In genomic region chr1:101216623-101217022, GRCh38 we compare ENCODE assay signal across 22 cellular contexts.
DNase-seq lines count a peak whose midpoint lies in the region; ATAC-seq lines count a peak whose summit lies in the region.
"Had no signal": no experiment of that assay in that cellular context is flagged by ENCODE, and none has a peak within 500 bp of the region (broad histone marks: within the 10 kb centered on the region; RNA-seq: fewer than 3 reads in every experiment).

No MANE protein-coding gene starts in this region.

- no peaks in the 10 kb centered on the region for H3K36me3 Mint-ChIP-seq in stimulated activated naive B cell treated with anti-CD40 and anti-IgM and Interleukin-4, amounts not matched to agents 10 μg/mL and 1 μg/mL and 100 μg/mL, for 72 hours
- H3K36me3 Mint-ChIP-seq: IgD-negative memory B cell had no signal

- H3K4me3 Mint-ChIP-seq in stimulated activated naive B cell treated with anti-CD40 and anti-IgM and Interleukin-4, amounts not matched to agents 10 μg/mL and 1 μg/mL and 100 μg/mL, for 72 hours, result no peak overlapping the region
- H3K4me3 Mint-ChIP-seq: activated B cell treated with CpG ODN at 0.5 μM for 24 hours; activated CD8-positive, alpha-beta T cell treated with anti-CD3 and anti-CD28 coated beads for 36 hours; activated T-cell treated with anti-CD3 and anti-CD28 coated beads, Interleukin-2, amount 50 U/mL, for 4 hours; T-helper 2 cell treated with Interferon-gamma antibody and Interleukin-4, amounts not matched to agents 5 μg/mL and 100 μg/mL, for 36 hours had no signal

- peaks cover 0 to 1% of the 10 kb centered on the region in 2 donors for H3K9me3 Mint-ChIP-seq in stimulated activated naive B cell treated with anti-CD40 and anti-IgM and Interleukin-4, amounts not matched to agents 10 μg/mL and 1 μg/mL and 100 μg/mL, for 72 hours
- H3K9me3 Mint-ChIP-seq: activated B cell treated with CpG ODN at 0.5 μM for 24 hours; activated CD8-positive, alpha-beta T cell treated with anti-CD3 and anti-CD28 coated beads for 36 hours; activated T-cell treated with anti-CD3 and anti-CD28 coated beads, Interleukin-2, amount 50 U/mL, for 4 hours had no signal

- DNase-seq in COR-L47 (lab: John Stamatoyannopoulos, UW) (peak; percentile 58), DMS53 (lab: John Stamatoyannopoulos, UW) (peak; percentile 97), NCI-H748 treated with DMSO at 0.1 percent for 48 hours (lab: John Stamatoyannopoulos, UW) (peak; percentile 85), left kidney (ENCODE audit: low read depth, low spot score) (peak; percentile 80)
- DNase-seq in stimulated activated naive B cell treated with anti-CD40 and anti-IgM and Interleukin-4, amounts not matched to agents 10 μg/mL and 1 μg/mL and 100 μg/mL, for 72 hours, result no peak
- DNase-seq: activated B cell treated with CpG ODN at 0.5 μM for 24 hours; activated CD8-positive, alpha-beta T cell treated with anti-CD3 and anti-CD28 coated beads for 36 hours; activated naive CD4-positive, alpha-beta T cell treated with anti-CD3 and anti-CD28 coated beads, Interleukin-2, amount 50 U/mL, for 16 hours; activated T-cell treated with anti-CD3 and anti-CD28 coated beads, Interleukin-2, amount 50 U/mL, for 4 hours; aorta; effector memory CD4-positive, alpha-beta T cell; left colon; MM.1S; NCI-H1930; nucleus accumbens; right lobe of liver; stimulated activated CD4-positive, alpha-beta T cell treated with anti-CD3 and anti-CD28 coated beads, Interleukin-15, amount 100 ng/mL, for 24 hours; testis had no signal

- ATAC-seq in stimulated activated naive B cell treated with anti-CD40 and anti-IgM and Interleukin-4, amounts not matched to agents 10 μg/mL and 1 μg/mL and 100 μg/mL, for 72 hours (replicated peaks), result no peak
- ATAC-seq in HG03025 (IDR thresholded peaks at IDR 0.05; ENCODE audit: low FRiP score, unreplicated experiment) (no peak), GM19328 (IDR thresholded peaks at IDR 0.05; ENCODE audit: unreplicated experiment) (no peak)
- ATAC-seq: activated CD8-positive, alpha-beta T cell treated with anti-CD3 and anti-CD28 coated beads for 36 hours; activated T-cell treated with anti-CD3 and anti-CD28 coated beads, Interleukin-2, amount 50 U/mL, for 4 hours; left colon had no signal

- H3K27me3 Mint-ChIP-seq in stimulated activated naive B cell treated with anti-CD40 and anti-IgM and Interleukin-4, amounts not matched to agents 10 μg/mL and 1 μg/mL and 100 μg/mL, for 72 hours, result no peaks in the 10 kb centered on the region
- H3K27me3 Mint-ChIP-seq: activated B cell treated with CpG ODN at 0.5 μM for 24 hours; activated CD8-positive, alpha-beta T cell treated with anti-CD3 and anti-CD28 coated beads for 36 hours had no signal

- H3K4me1 Mint-ChIP-seq in stimulated activated naive B cell treated with anti-CD40 and anti-IgM and Interleukin-4, amounts not matched to agents 10 μg/mL and 1 μg/mL and 100 μg/mL, for 72 hours, result peaks cover 9 to 16% of the 10 kb centered on the region in 2 donors

- no peak overlapping the region for H3K27ac Mint-ChIP-seq in stimulated activated naive B cell treated with anti-CD40 and anti-IgM and Interleukin-4, amounts not matched to agents 10 μg/mL and 1 μg/mL and 100 μg/mL, for 72 hours
- H3K27ac Mint-ChIP-seq: activated B cell treated with CpG ODN at 0.5 μM for 24 hours; activated CD8-positive, alpha-beta T cell treated with anti-CD3 and anti-CD28 coated beads for 36 hours; IgD-negative memory B cell; T-helper 2 cell treated with Interferon-gamma antibody and Interleukin-4, amounts not matched to agents 5 μg/mL and 100 μg/mL, for 36 hours had no signal
